ENCODE assay signal across 8 cellular contexts in genomic region chr1:91020486-91020885, GRCh38. TPM values are rescaled to one million over a fixed set of nuclear protein-coding genes. Genes with fewer than 3 reads are reported as not detected.
DNase-seq lines count a peak whose midpoint lies in the region; ATAC-seq and TF ChIP-seq lines count a peak whose summit lies in the region.

No MANE protein-coding gene starts in this region.

- no peaks in the 10 kb centered on the region for H3K79me1 ChIP-seq in neuronal stem cell (ENCODE audit: low read depth, low read length)

- H4K8ac ChIP-seq in neuronal stem cell (ENCODE audit: low read depth, low read length) = no peak overlapping the region

- no peak for ATAC-seq in CD8-positive, alpha-beta T cell

- peaks cover 55% of the 10 kb centered on the region for H3K79me2 ChIP-seq in OCI-LY1 (ENCODE audit: insufficient read depth, low read length)

- no peaks in the 10 kb centered on the region for H3K36me3 ChIP-seq in CD8-positive, alpha-beta T cell (ENCODE audit: insufficient read depth, low read length)
- peaks cover 24% of the 10 kb centered on the region; the same call in 1 of the 2 replicates for H3K36me3 ChIP-seq in OCI-LY1 (ENCODE audit: insufficient read depth, low read length)
- H3K36me3 ChIP-seq in endodermal cell (ENCODE audit: control insufficient read depth, insufficient read depth, low read length) = peaks cover 30% of the 10 kb centered on the region
- H3K36me3 ChIP-seq in neuronal stem cell (replicated peaks in 1 of 2; ENCODE audit: control insufficient read depth in 2 of 2, insufficient read depth in 2 of 2, low read length in 2 of 2) = peaks cover 0 to 43% of the 10 kb centered on the region in 2 donors

- H3K27me3 ChIP-seq in CD8-positive, alpha-beta T cell (ENCODE audit: insufficient read depth, low read length) = no peaks in the 10 kb centered on the region
- H3K27me3 ChIP-seq in OCI-LY1 (ENCODE audit: insufficient read depth, low read length) (no peaks in the 10 kb centered on the region), endodermal cell (ENCODE audit: control insufficient read depth, insufficient read depth, low read length, poor library complexity, severe bottlenecking) (no peaks in the 10 kb centered on the region), neuronal stem cell (ENCODE audit: control insufficient read depth in 3 of 3, insufficient read depth in 3 of 3, low read depth in 1 of 3, low read length in 3 of 3) (no peaks in the 10 kb centered on the region)

- no peaks in the 10 kb centered on the region for H3K9me3 Mint-ChIP-seq in CD8-positive, alpha-beta T cell
- peaks cover 22% of the 10 kb centered on the region for H3K9me3 Mint-ChIP-seq in endodermal cell

- no peak for DNase-seq in CD8-positive, alpha-beta T cell
- DNase-seq in endodermal cell (no peak), neuronal stem cell (ENCODE audit: low spot score) (no peak), NAMALWA (ENCODE audit: low spot score) (no peak), anterior cingulate cortex (lab: John Stamatoyannopoulos, UW) (no peak), HPDE6-E6E7 (ENCODE audit: extremely low spot score) (no peak), globus pallidus (ENCODE audit: low spot score) (no peak)

- peaks cover 61% of the 10 kb centered on the region for H3K4me1 ChIP-seq in CD8-positive, alpha-beta T cell (ENCODE audit: insufficient read depth, low read length)
- H3K4me1 ChIP-seq in OCI-LY1 (ENCODE audit: insufficient read depth, low read length, severe bottlenecking) = peaks cover 63% of the 10 kb centered on the region
- no peaks in the 10 kb centered on the region for H3K4me1 ChIP-seq in endodermal cell (ENCODE audit: control insufficient read depth, insufficient read depth, low read length)
- peaks cover 5 to 7% of the 10 kb centered on the region in 2 donors for H3K4me1 ChIP-seq in neuronal stem cell (ENCODE audit: control insufficient read depth in 2 of 2, insufficient read depth in 1 of 2, low read depth in 1 of 2, low read length in 2 of 2)

- H3K18ac ChIP-seq in neuronal stem cell (ENCODE audit: low read length) = no peak overlapping the region

- H3K4me3 ChIP-seq in CD8-positive, alpha-beta T cell (ENCODE audit: low read depth, low read length) = peak overlapping the region; percentile 75
- peak overlapping the region; percentile 96 for H3K4me3 ChIP-seq in OCI-LY1 (ENCODE audit: low read depth, low read length, poor library complexity, severe bottlenecking)
- peak overlapping the region; percentile 100 for H3K4me3 ChIP-seq in endodermal cell (ENCODE audit: low read length)
- peak overlapping the region; percentile 63 to 97 for H3K4me3 ChIP-seq in neuronal stem cell (ENCODE audit: low read length in 2 of 2)

- no peaks in the 10 kb centered on the region for H4K20me1 ChIP-seq in OCI-LY1 (ENCODE audit: insufficient read depth, low read length)

- no peaks in the 10 kb centered on the region for H3K27me3 Mint-ChIP-seq in CD8-positive, alpha-beta T cell (ENCODE audit: low read depth)
- H3K27me3 Mint-ChIP-seq in endodermal cell (ENCODE audit: insufficient read depth) = no peaks in the 10 kb centered on the region

- WGBS in endodermal cell (ENCODE audit: insufficient coverage in 1 of 2, insufficient read length in 1 of 2), 2 experiments = 41 to 60% methylated on average over 1 to 4 of the region's 4 CpGs
- no CpG with 5 or more reads among the region's 4 CpGs for WGBS in neuronal stem cell (ENCODE audit: extremely low coverage in 2 of 2, insufficient read length in 2 of 2, insufficient replicate concordance in 1 of 2), 2 donors

- H4K91ac ChIP-seq in neuronal stem cell (ENCODE audit: low read depth, low read length, poor library complexity) = no peak overlapping the region

- no peak overlapping the region for H2BK120ac ChIP-seq in neuronal stem cell (ENCODE audit: low read depth, low read length)

- no peak overlapping the region for H3K14ac ChIP-seq in neuronal stem cell (ENCODE audit: low read length)

- H3K4me3 Mint-ChIP-seq in CD8-positive, alpha-beta T cell = peak overlapping the region; percentile 97
- H3K4me3 Mint-ChIP-seq in endodermal cell = peak overlapping the region; percentile 92

- no peaks in the 10 kb centered on the region for H3K9me3 ChIP-seq in CD8-positive, alpha-beta T cell (ENCODE audit: low read length)
- H3K9me3 ChIP-seq in OCI-LY1 (ENCODE audit: low read length) (no peaks in the 10 kb centered on the region), endodermal cell (ENCODE audit: control insufficient read depth, low read length) (peaks cover 25% of the 10 kb centered on the region), neuronal stem cell (replicated peaks in 1 of 2; ENCODE audit: control insufficient read depth in 2 of 2, insufficient read depth in 1 of 2, low read depth in 1 of 2, low read length in 2 of 2) (peaks cover 0 to 13% of the 10 kb centered on the region in 2 donors)

- TF ChIP-seq CTCF in CD8-positive, alpha-beta T cell (IDR thresholded peaks at IDR 0.05) = no peak
- TF ChIP-seq CTCF in OCI-LY1 (IDR thresholded peaks at IDR 0.05; ENCODE audit: low read length) (no peak), endodermal cell (conservative IDR thresholded peaks at IDR 0.05) (no peak)

- H3K23ac ChIP-seq in neuronal stem cell (ENCODE audit: low read depth, low read length, poor library complexity) = no peak overlapping the region

- H3K9ac ChIP-seq in OCI-LY1 (ENCODE audit: low read length) (peak overlapping the region; percentile 93), endodermal cell (ENCODE audit: extremely low read depth, low read length, poor library complexity, severe bottlenecking) (peak overlapping the region; percentile 98), neuronal stem cell (ENCODE audit: low read depth, low read length, poor library complexity) (no peak overlapping the region)

- H2BK12ac ChIP-seq in neuronal stem cell (ENCODE audit: low read length) = no peak overlapping the region

- H3K4me1 Mint-ChIP-seq in CD8-positive, alpha-beta T cell (ENCODE audit: low read depth) = peaks cover 73% of the 10 kb centered on the region
- H3K4me1 Mint-ChIP-seq in endodermal cell = peaks cover 13% of the 10 kb centered on the region

- H2AFZ ChIP-seq in OCI-LY1 (ENCODE audit: low read length) = no peak overlapping the region
- peak overlapping the region; percentile 100 for H2AFZ ChIP-seq in neuronal stem cell (ENCODE audit: low read length)

- POLR2A ChIA-PET in CD8-positive, alpha-beta T cell (lab: Charles Lee) = no interaction called here

- no peak overlapping the region for H2BK5ac ChIP-seq in neuronal stem cell (ENCODE audit: low read length)

- no peaks in the 10 kb centered on the region for H3K9me2 ChIP-seq in OCI-LY1 (ENCODE audit: low read depth, low read length)

- intact Hi-C loops in CD8-positive, alpha-beta T cell (cut with DNase I, micrococcal nuclease) = loop anchor here (5.0 to 10.0 kb wide), 12 partner anchors 168 to 1814 kb away; partner anchors contain the start of genes GLMN (in 2 of the 2), RPAP2 (in 2 of the 2), RPL5 (in 2 of the 2) and BTBD8 (in 1 of the 2)

- H3F3A ChIP-seq in OCI-LY1 (ENCODE audit: insufficient read depth, low read length) = no peaks in the 10 kb centered on the region

- no peak overlapping the region for H2AK5ac ChIP-seq in neuronal stem cell (ENCODE audit: low read depth, low read length)

- H3K36me3 Mint-ChIP-seq in CD8-positive, alpha-beta T cell = peaks cover 28% of the 10 kb centered on the region
- peaks cover 38% of the 10 kb centered on the region for H3K36me3 Mint-ChIP-seq in endodermal cell (ENCODE audit: low read depth)

- CTCF ChIA-PET in CD8-positive, alpha-beta T cell (lab: Charles Lee) = interaction anchor here (0.7 to 1.4 kb wide), 2 partner anchors 145 to 167 kb away, joined by 3 read pairs; no protein-coding TSS in a partner anchor

- H3K4ac ChIP-seq in neuronal stem cell (ENCODE audit: low read length) = no peak overlapping the region

- H3K27ac ChIP-seq in CD8-positive, alpha-beta T cell (ENCODE audit: low read depth, low read length) = no peak overlapping the region
- H3K27ac ChIP-seq in OCI-LY1 (ENCODE audit: low read depth, low read length, poor library complexity, severe bottlenecking) (peak overlapping the region; percentile 94), endodermal cell (ENCODE audit: low read depth, low read length) (peak overlapping the region; percentile 100), neuronal stem cell (replicated peaks; ENCODE audit: low read length) (peak overlapping the region; percentile 100)

- peak overlapping the region; percentile 79 for H3K4me2 ChIP-seq in OCI-LY1 (ENCODE audit: low read length)
- H3K4me2 ChIP-seq in neuronal stem cell (ENCODE audit: insufficient read depth, low read length, poor library complexity, severe bottlenecking) = peak overlapping the region; percentile 61

- H2BK15ac ChIP-seq in neuronal stem cell (ENCODE audit: low read length) = no peak overlapping the region

- peak overlapping the region; percentile 99 for H3K27ac Mint-ChIP-seq in CD8-positive, alpha-beta T cell
- H3K27ac Mint-ChIP-seq in endodermal cell = peak overlapping the region; percentile 100

RNA-seq across cellular contexts. Expression of gene ZNF644, which starts 1.3 kb away (rescaled TPM):
- 100 to 1,000 TPM; 105 to 109 TPM for total RNA-seq in CD8-positive, alpha-beta T cell
- total RNA-seq in endodermal cell = 10 to 100 TPM; 57.5 to 75.7 TPM
- 53.1 TPM for polyA plus RNA-seq in endodermal cell (2013, experiment 1 of 2)
- 51.5 TPM for polyA plus RNA-seq in endodermal cell (2013, experiment 2 of 2)
- polyA plus RNA-seq in neuronal stem cell (2013, experiment 1 of 2) = 49.9 TPM
- 51.7 TPM for polyA plus RNA-seq in neuronal stem cell (2013, experiment 2 of 2)
